Comparison of ENCODE assay signal across 1 cellular context in genomic region chr10:47175181-47176080, GRCh38.
TF ChIP-seq lines count a peak whose summit lies in the region.

No MANE protein-coding gene starts in this region.

TF ChIP-seq in H1, 55 proteins besides CTCF, POLR2A, EP300 and RAD21 (continued from another document):
- TF ChIP-seq FOSL1 (IDR thresholded peaks at IDR 0.05; ENCODE audit: insufficient read depth, low read depth, low read length) (no peak), TEAD4 (IDR thresholded peaks at IDR 0.05; ENCODE audit: low read depth, low read length) (no peak)
